In genomic region chr2:53668624-53669026, GRCh38 we compare ENCODE assay signal across 1 cellular context.
A peak's percentile ranks its signal among the peaks of the same experiment; 100 is the strongest.
TF ChIP-seq lines count a peak whose summit lies in the region.

No MANE protein-coding gene starts in this region.

TF ChIP-seq in K562, 482 proteins besides CTCF, POLR2A, EP300 and RAD21 (continued from another document and continues in another):
- TF ChIP-seq TARDBP (IDR thresholded peaks at IDR 0.05) (peak; percentile 85; the same call in 1 of the 2 replicates), BRF1 (IDR thresholded peaks at IDR 0.05; ENCODE audit: borderline replicate concordance, extremely low read depth, insufficient read length) (no peak), ZNF212 (CRISPR knock-in tag; IDR thresholded peaks at IDR 0.05) (no peak), NFE2L1 (tag; IDR thresholded peaks at IDR 0.05; ENCODE audit: borderline replicate concordance, low read depth) (no peak), BMI1 (IDR thresholded peaks at IDR 0.05; ENCODE audit: low read length) (no peak), REST (CRISPR knock-in tag; IDR thresholded peaks at IDR 0.05; ENCODE audit: low read depth) (no peak), ZNF561 (CRISPR knock-in tag; conservative IDR thresholded peaks at IDR 0.05) (no peak), C11orf30 (IDR thresholded peaks at IDR 0.05; ENCODE audit: low read depth) (peak; percentile 43; the same call in 1 of the 2 replicates), PHB (CRISPR knock-in tag; IDR thresholded peaks at IDR 0.05) (no peak), ZBED1 (IDR thresholded peaks at IDR 0.05) (no peak), CBFA2T3 (IDR thresholded peaks at IDR 0.05) (peak; percentile 98), MCM2 (IDR thresholded peaks at IDR 0.05; ENCODE audit: low read depth) (no peak), SIX5 (IDR thresholded peaks at IDR 0.05; ENCODE audit: borderline replicate concordance in 1 of 2, insufficient read depth in 1 of 2, low read depth in 1 of 2, low read length in 2 of 2) (no peak), E2F5 (CRISPR knock-in tag; IDR thresholded peaks at IDR 0.05) (no peak), NRF1 (conservative IDR thresholded peaks at IDR 0.05 in 1 of 2, IDR thresholded peaks at IDR 0.05 in 1 of 2) (no peak), TAF1 (IDR thresholded peaks at IDR 0.05; ENCODE audit: control insufficient read depth, extremely low read depth, insufficient read depth, low read length, severe bottlenecking) (no peak), HMGN3 (IDR thresholded peaks at IDR 0.05; ENCODE audit: borderline replicate concordance, extremely low read depth, insufficient read length, low read depth, low read length) (no peak), PTRF (tag; IDR thresholded peaks at IDR 0.05) (no peak), ZBTB17 (CRISPR knock-in tag; IDR thresholded peaks at IDR 0.05) (no peak), RB1 (IDR thresholded peaks at IDR 0.05; ENCODE audit: low read depth) (no peak), GMEB1 (CRISPR knock-in tag; IDR thresholded peaks at IDR 0.05) (no peak), TCF7 (IDR thresholded peaks at IDR 0.05; ENCODE audit: borderline replicate concordance) (no peak), RBM39 (optimal IDR thresholded peaks at IDR 0.05; ENCODE audit: low read depth, low read length) (no peak), ZNF830 (CRISPR knock-in tag; IDR thresholded peaks at IDR 0.05) (no peak), XRCC3 (IDR thresholded peaks at IDR 0.05) (no peak), CBX2 (IDR thresholded peaks at IDR 0.05; ENCODE audit: insufficient read depth, low read length, poor library complexity, severe bottlenecking) (no peak), FOXJ2 (tag; IDR thresholded peaks at IDR 0.05) (no peak), SNRNP70 (optimal IDR thresholded peaks at IDR 0.05; ENCODE audit: low read depth, low read length) (no peak), ZNF445 (CRISPR knock-in tag; IDR thresholded peaks at IDR 0.05; ENCODE audit: low read depth) (no peak)
- TF ChIP-seq, protein P1, sequence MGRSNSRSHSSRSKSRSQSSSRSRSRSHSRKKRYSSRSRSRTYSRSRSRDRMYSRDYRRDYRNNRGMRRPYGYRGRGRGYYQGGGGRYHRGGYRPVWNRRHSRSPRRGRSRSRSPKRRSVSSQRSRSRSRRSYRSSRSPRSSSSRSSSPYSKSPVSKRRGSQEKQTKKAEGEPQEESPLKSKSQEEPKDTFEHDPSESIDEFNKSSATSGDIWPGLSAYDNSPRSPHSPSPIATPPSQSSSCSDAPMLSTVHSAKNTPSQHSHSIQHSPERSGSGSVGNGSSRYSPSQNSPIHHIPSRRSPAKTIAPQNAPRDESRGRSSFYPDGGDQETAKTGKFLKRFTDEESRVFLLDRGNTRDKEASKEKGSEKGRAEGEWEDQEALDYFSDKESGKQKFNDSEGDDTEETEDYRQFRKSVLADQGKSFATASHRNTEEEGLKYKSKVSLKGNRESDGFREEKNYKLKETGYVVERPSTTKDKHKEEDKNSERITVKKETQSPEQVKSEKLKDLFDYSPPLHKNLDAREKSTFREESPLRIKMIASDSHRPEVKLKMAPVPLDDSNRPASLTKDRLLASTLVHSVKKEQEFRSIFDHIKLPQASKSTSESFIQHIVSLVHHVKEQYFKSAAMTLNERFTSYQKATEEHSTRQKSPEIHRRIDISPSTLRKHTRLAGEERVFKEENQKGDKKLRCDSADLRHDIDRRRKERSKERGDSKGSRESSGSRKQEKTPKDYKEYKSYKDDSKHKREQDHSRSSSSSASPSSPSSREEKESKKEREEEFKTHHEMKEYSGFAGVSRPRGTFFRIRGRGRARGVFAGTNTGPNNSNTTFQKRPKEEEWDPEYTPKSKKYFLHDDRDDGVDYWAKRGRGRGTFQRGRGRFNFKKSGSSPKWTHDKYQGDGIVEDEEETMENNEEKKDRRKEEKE (IDR thresholded peaks at IDR 0.05; ENCODE audit: borderline replicate concordance in 1 of 2, control insufficient read depth in 1 of 2, low read depth in 2 of 2, low read length in 1 of 2): no peak
- TF ChIP-seq, protein P2, sequence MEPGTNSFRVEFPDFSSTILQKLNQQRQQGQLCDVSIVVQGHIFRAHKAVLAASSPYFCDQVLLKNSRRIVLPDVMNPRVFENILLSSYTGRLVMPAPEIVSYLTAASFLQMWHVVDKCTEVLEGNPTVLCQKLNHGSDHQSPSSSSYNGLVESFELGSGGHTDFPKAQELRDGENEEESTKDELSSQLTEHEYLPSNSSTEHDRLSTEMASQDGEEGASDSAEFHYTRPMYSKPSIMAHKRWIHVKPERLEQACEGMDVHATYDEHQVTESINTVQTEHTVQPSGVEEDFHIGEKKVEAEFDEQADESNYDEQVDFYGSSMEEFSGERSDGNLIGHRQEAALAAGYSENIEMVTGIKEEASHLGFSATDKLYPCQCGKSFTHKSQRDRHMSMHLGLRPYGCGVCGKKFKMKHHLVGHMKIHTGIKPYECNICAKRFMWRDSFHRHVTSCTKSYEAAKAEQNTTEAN (CRISPR knock-in tag; IDR thresholded peaks at IDR 0.05): no peak
- TF ChIP-seq, protein P3, sequence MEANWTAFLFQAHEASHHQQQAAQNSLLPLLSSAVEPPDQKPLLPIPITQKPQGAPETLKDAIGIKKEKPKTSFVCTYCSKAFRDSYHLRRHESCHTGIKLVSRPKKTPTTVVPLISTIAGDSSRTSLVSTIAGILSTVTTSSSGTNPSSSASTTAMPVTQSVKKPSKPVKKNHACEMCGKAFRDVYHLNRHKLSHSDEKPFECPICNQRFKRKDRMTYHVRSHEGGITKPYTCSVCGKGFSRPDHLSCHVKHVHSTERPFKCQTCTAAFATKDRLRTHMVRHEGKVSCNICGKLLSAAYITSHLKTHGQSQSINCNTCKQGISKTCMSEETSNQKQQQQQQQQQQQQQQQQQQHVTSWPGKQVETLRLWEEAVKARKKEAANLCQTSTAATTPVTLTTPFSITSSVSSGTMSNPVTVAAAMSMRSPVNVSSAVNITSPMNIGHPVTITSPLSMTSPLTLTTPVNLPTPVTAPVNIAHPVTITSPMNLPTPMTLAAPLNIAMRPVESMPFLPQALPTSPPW (CRISPR knock-in tag; IDR thresholded peaks at IDR 0.05): 0 out of 2 replicates have a peak, but pooled peaks have one; percentile 22
- TF ChIP-seq, protein P4, sequence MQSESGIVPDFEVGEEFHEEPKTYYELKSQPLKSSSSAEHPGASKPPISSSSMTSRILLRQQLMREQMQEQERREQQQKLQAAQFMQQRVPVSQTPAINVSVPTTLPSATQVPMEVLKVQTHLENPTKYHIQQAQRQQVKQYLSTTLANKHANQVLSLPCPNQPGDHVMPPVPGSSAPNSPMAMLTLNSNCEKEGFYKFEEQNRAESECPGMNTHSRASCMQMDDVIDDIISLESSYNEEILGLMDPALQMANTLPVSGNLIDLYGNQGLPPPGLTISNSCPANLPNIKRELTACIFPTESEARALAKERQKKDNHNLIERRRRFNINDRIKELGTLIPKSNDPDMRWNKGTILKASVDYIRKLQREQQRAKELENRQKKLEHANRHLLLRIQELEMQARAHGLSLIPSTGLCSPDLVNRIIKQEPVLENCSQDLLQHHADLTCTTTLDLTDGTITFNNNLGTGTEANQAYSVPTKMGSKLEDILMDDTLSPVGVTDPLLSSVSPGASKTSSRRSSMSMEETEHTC (IDR thresholded peaks at IDR 0.05): no peak
- TF ChIP-seq, protein P5, sequence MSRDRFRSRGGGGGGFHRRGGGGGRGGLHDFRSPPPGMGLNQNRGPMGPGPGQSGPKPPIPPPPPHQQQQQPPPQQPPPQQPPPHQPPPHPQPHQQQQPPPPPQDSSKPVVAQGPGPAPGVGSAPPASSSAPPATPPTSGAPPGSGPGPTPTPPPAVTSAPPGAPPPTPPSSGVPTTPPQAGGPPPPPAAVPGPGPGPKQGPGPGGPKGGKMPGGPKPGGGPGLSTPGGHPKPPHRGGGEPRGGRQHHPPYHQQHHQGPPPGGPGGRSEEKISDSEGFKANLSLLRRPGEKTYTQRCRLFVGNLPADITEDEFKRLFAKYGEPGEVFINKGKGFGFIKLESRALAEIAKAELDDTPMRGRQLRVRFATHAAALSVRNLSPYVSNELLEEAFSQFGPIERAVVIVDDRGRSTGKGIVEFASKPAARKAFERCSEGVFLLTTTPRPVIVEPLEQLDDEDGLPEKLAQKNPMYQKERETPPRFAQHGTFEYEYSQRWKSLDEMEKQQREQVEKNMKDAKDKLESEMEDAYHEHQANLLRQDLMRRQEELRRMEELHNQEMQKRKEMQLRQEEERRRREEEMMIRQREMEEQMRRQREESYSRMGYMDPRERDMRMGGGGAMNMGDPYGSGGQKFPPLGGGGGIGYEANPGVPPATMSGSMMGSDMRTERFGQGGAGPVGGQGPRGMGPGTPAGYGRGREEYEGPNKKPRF (IDR thresholded peaks at IDR 0.05; ENCODE audit: low read depth, low read length): no peak
- TF ChIP-seq, protein P6, sequence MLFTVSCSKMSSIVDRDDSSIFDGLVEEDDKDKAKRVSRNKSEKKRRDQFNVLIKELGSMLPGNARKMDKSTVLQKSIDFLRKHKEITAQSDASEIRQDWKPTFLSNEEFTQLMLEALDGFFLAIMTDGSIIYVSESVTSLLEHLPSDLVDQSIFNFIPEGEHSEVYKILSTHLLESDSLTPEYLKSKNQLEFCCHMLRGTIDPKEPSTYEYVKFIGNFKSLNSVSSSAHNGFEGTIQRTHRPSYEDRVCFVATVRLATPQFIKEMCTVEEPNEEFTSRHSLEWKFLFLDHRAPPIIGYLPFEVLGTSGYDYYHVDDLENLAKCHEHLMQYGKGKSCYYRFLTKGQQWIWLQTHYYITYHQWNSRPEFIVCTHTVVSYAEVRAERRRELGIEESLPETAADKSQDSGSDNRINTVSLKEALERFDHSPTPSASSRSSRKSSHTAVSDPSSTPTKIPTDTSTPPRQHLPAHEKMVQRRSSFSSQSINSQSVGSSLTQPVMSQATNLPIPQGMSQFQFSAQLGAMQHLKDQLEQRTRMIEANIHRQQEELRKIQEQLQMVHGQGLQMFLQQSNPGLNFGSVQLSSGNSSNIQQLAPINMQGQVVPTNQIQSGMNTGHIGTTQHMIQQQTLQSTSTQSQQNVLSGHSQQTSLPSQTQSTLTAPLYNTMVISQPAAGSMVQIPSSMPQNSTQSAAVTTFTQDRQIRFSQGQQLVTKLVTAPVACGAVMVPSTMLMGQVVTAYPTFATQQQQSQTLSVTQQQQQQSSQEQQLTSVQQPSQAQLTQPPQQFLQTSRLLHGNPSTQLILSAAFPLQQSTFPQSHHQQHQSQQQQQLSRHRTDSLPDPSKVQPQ (CRISPR knock-in tag; IDR thresholded peaks at IDR 0.05; ENCODE audit: borderline replicate concordance): no peak
- TF ChIP-seq, protein P7, sequence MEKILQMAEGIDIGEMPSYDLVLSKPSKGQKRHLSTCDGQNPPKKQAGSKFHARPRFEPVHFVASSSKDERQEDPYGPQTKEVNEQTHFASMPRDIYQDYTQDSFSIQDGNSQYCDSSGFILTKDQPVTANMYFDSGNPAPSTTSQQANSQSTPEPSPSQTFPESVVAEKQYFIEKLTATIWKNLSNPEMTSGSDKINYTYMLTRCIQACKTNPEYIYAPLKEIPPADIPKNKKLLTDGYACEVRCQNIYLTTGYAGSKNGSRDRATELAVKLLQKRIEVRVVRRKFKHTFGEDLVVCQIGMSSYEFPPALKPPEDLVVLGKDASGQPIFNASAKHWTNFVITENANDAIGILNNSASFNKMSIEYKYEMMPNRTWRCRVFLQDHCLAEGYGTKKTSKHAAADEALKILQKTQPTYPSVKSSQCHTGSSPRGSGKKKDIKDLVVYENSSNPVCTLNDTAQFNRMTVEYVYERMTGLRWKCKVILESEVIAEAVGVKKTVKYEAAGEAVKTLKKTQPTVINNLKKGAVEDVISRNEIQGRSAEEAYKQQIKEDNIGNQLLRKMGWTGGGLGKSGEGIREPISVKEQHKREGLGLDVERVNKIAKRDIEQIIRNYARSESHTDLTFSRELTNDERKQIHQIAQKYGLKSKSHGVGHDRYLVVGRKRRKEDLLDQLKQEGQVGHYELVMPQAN (IDR thresholded peaks at IDR 0.05; ENCODE audit: borderline replicate concordance): no peak
- TF ChIP-seq, protein P8, sequence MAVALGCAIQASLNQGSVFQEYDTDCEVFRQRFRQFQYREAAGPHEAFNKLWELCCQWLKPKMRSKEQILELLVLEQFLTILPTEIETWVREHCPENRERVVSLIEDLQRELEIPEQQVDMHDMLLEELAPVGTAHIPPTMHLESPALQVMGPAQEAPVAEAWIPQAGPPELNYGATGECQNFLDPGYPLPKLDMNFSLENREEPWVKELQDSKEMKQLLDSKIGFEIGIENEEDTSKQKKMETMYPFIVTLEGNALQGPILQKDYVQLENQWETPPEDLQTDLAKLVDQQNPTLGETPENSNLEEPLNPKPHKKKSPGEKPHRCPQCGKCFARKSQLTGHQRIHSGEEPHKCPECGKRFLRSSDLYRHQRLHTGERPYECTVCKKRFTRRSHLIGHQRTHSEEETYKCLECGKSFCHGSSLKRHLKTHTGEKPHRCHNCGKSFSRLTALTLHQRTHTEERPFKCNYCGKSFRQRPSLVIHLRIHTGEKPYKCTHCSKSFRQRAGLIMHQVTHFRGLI (CRISPR knock-in tag; IDR thresholded peaks at IDR 0.05): no peak
